ENCODE assay signal across 19 cellular contexts in the genomic region with DNA sequence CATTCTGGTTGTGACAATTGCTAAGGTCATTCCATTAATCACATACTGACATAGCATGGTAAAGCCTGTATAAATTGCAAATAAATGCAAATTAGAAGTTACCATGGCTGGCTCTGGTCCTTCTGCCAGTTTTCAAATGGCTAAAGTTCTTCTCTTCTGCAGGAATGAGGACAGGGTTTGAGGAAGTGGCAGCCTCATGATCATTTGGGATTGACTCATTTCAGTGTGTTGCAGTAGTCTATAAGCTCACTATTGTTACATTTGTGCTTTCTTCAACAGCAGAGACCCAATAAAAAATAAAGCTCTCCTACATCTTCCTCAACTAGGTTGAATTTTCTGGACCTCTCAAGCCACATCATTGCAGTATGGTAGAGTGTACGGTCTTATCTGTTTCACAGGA.
DNase-seq lines count a peak whose midpoint lies in the region; FAIRE-seq and TF ChIP-seq lines count a peak whose summit lies in the region.
"Had no signal": no experiment of that assay in that cellular context is flagged by ENCODE, and none has a peak within 500 bp of the region (broad histone marks: within the 10 kb centered on the region; RNA-seq: fewer than 3 reads in every experiment).

No MANE protein-coding gene starts in this region.

- FAIRE-seq in GM12891 (lab: Jason Lieb, UNC) = no peak
- FAIRE-seq: A204.1, D721Med, H1 had no signal

- H3K27me3 ChIP-seq in osteoblast (ENCODE audit: insufficient read depth, low read length) = no peaks in the 10 kb centered on the region
- H3K27me3 ChIP-seq: BE2C had no signal

- no peaks in the 10 kb centered on the region for H3K36me3 ChIP-seq in osteoblast (ENCODE audit: insufficient read depth, low read length)
- H3K36me3 ChIP-seq: HAP-1 had no signal

- H2AFZ ChIP-seq in osteoblast (ENCODE audit: low read length) = no peak overlapping the region

- no peaks in the 10 kb centered on the region for H3K27me3 Mint-ChIP-seq in activated naive CD4-positive, alpha-beta T cell treated with anti-CD3 and anti-CD28 coated beads for 36 hours (ENCODE audit: low read depth)

- H3K9me3 Mint-ChIP-seq in activated naive CD4-positive, alpha-beta T cell treated with anti-CD3 and anti-CD28 coated beads for 36 hours = no peaks in the 10 kb centered on the region
- H3K9me3 Mint-ChIP-seq: CD8-positive, alpha-beta T cell had no signal

- no peak for TF ChIP-seq POLR2A in GM12891 (IDR thresholded peaks at IDR 0.05; ENCODE audit: low read depth, low read length)
- no peak for TF ChIP-seq POLR2A in NB4 (IDR thresholded peaks at IDR 0.05; ENCODE audit: extremely low read depth, insufficient read length)

- H3K4me1 ChIP-seq in osteoblast (ENCODE audit: insufficient read depth, low read length) = peaks cover 10% of the 10 kb centered on the region
- H3K4me1 ChIP-seq: HAP-1 had no signal

- no peaks in the 10 kb centered on the region for H3K79me2 ChIP-seq in osteoblast (ENCODE audit: insufficient read depth, low read length)

- no peaks in the 10 kb centered on the region for H4K20me1 ChIP-seq in osteoblast (ENCODE audit: insufficient read depth, low read length)

- H3K4me3 Mint-ChIP-seq in activated naive CD4-positive, alpha-beta T cell treated with anti-CD3 and anti-CD28 coated beads for 36 hours = no peak overlapping the region
- H3K4me3 Mint-ChIP-seq: CD8-positive, alpha-beta T cell had no signal

- no peak overlapping the region for H3K4me3 ChIP-seq in NB4 (ENCODE audit: low read depth, low read length)
- no peak overlapping the region for H3K4me3 ChIP-seq in osteoblast (ENCODE audit: insufficient read depth, low read length)
- H3K4me3 ChIP-seq: HAP-1 had no signal

- POLR2A ChIA-PET in RWPE1 (lab: Yijun Ruan, JAX; ENCODE audit: low non-redundant PET) = no interaction called here

- H3K36me3 Mint-ChIP-seq in activated naive CD4-positive, alpha-beta T cell treated with anti-CD3 and anti-CD28 coated beads for 36 hours (ENCODE audit: low read depth) = no peaks in the 10 kb centered on the region
- H3K36me3 Mint-ChIP-seq: CD8-positive, alpha-beta T cell had no signal

- TF ChIP-seq CTCF in NB4 (IDR thresholded peaks at IDR 0.05; ENCODE audit: low read depth, low read length) (no peak), RWPE1 (conservative IDR thresholded peaks at IDR 0.05; ENCODE audit: low read depth) (no peak), osteoblast (IDR thresholded peaks at IDR 0.05; ENCODE audit: extremely low read depth, low read depth, low read length) (no peak)

- intact Hi-C loops in activated naive CD4-positive, alpha-beta T cell treated with anti-CD3 and anti-CD28 coated beads for 36 hours (cut with micrococcal nuclease) = loop anchor here (5.0 kb wide), 1 partner anchor 186 kb away; no protein-coding TSS in a partner anchor

- CTCF ChIA-PET in RWPE1 (lab: Yijun Ruan, JAX) = interaction anchor here (0.6 kb wide), 2 partner anchors 63 to 1317 kb away, joined by 3 to 5 read pairs; no protein-coding TSS in a partner anchor
- CTCF ChIA-PET in activated naive CD4-positive, alpha-beta T cell treated with anti-CD3 and anti-CD28 coated beads for 36 hours (lab: Charles Lee) = interaction anchor here (0.8 to 1.4 kb wide), 3 partner anchors 13 to 440 kb away, joined by 3 to 6 read pairs (median 4); a partner anchor contains a TSS

- H3K9me3 ChIP-seq in osteoblast (ENCODE audit: low read depth, low read length) = no peaks in the 10 kb centered on the region
- H3K9me3 ChIP-seq: BE2C, HAP-1 had no signal

- H3K4me2 ChIP-seq in osteoblast (ENCODE audit: insufficient read depth, low read length) = no peak overlapping the region

- H3K4me1 Mint-ChIP-seq in activated naive CD4-positive, alpha-beta T cell treated with anti-CD3 and anti-CD28 coated beads for 36 hours (ENCODE audit: low read depth) = peaks cover 5% of the 10 kb centered on the region

- no peak overlapping the region for H3K27ac Mint-ChIP-seq in activated naive CD4-positive, alpha-beta T cell treated with anti-CD3 and anti-CD28 coated beads for 36 hours
- H3K27ac Mint-ChIP-seq: CD8-positive, alpha-beta T cell had no signal

- no peak for DNase-seq in GM12891 (ENCODE audit: insufficient read length, low spot score)
- DNase-seq in NB4 (ENCODE audit: low read depth) = peak; percentile 44
- no peak for DNase-seq in RWPE1 (ENCODE audit: low spot score)
- peak; percentile 32 for DNase-seq in osteoblast (ENCODE audit: insufficient read length, low spot score, missing footprints)
- no peak for DNase-seq in NCI-H1930 (lab: John Stamatoyannopoulos, UW)
- no peak for DNase-seq in NOMO-1 treated with DMSO at 0.1 percent for 48 hours (lab: John Stamatoyannopoulos, UW; ENCODE audit: unreplicated experiment)
- no peak for DNase-seq in activated naive CD4-positive, alpha-beta T cell treated with anti-CD3 and anti-CD28 coated beads for 36 hours
- DNase-seq: BE2C; CD8-positive, alpha-beta T cell; COR-L47; DMS153; DMS79 treated with DMSO at 0.1 percent for 48 hours; EL; GF-D8 had no signal

- H3K27ac ChIP-seq in RWPE1 (peak overlapping the region; percentile 50), osteoblast (ENCODE audit: low read depth, low read length) (no peak overlapping the region)
- H3K27ac ChIP-seq: C4-2B had no signal

TF ChIP-seq in GM12891, 5 proteins besides CTCF, POLR2A, EP300 and RAD21:
- TF ChIP-seq SPI1 (IDR thresholded peaks at IDR 0.05; ENCODE audit: low read depth, low read length) (peak; percentile 39; the same call in 1 of the 2 replicates), TAF1 (IDR thresholded peaks at IDR 0.05; ENCODE audit: low read depth, low read length) (no peak)

Comparison
In these comparisons a context has a peak if more than half of its experiments do, and no peak if none do; other contexts are left out.
1. DNase-seq: peak in NB4 (single experiment) and osteoblast (single experiment); none in GM12891 (single experiment), RWPE1 (single experiment), NCI-H1930 (0 of 2), NOMO-1 treated with DMSO at 0.1 percent for 48 hours (single experiment) and activated naive CD4-positive, alpha-beta T cell treated with anti-CD3 and anti-CD28 coated beads for 36 hours (single experiment).